ENCODE assay signal across 23 cellular contexts in genomic region chr10:19872504-19873271, GRCh38. TPM values are rescaled to one million over a fixed set of nuclear protein-coding genes. Genes with fewer than 3 reads are reported as not detected.
A peak's percentile ranks its signal among the peaks of the same experiment; 100 is the strongest.
DNase-seq lines count a peak whose midpoint lies in the region; ATAC-seq, FAIRE-seq and TF ChIP-seq lines count a peak whose summit lies in the region.
"Had no signal": no experiment of that assay in that cellular context is flagged by ENCODE, and none has a peak within 500 bp of the region (broad histone marks: within the 10 kb centered on the region; RNA-seq: fewer than 3 reads in every experiment).

No MANE protein-coding gene starts in this region.

- H3K79me1 ChIP-seq in H1 (ENCODE audit: low read depth, low read length), result no peaks in the 10 kb centered on the region; the same call in 1 of the 2 replicates

- WGBS in adrenal gland, 4 donors, result 53 to 66% (median 58%) methylated on average over 11 of the region's 11 CpGs
- 90% methylated on average over 11 of the region's 11 CpGs; no CpG with 5 or more reads in 1 of the 2 experiments for WGBS in H1 (ENCODE audit: extremely low coverage in 1 of 2, insufficient coverage in 1 of 2, insufficient read length in 1 of 2, insufficient replicate concordance in 2 of 2, low coverage in 1 of 2, low lambda C conversion rate in 2 of 2, missing lambda C conversion rate in 1 of 2), 2 experiments
- 79 to 83% methylated on average over 11 of the region's 11 CpGs for WGBS in lung, 2 donors

- no peak overlapping the region for H2BK5ac ChIP-seq in H1 (ENCODE audit: low read depth, low read length)

- H3K9me2 ChIP-seq in OCI-LY7 (ENCODE audit: insufficient read depth, low read length), result no peaks in the 10 kb centered on the region

- H2AFZ ChIP-seq in H1 (ENCODE audit: low read length) (no peak overlapping the region), OCI-LY7 (ENCODE audit: low read length) (no peak overlapping the region)
- H2AFZ ChIP-seq: GM23338 had no signal

- no TSS peak for BruUV-seq in OCI-LY7 (replicated peaks; lab: Mats Ljungman, UMichigan)

- H3K4me2 ChIP-seq in H1 (ENCODE audit: insufficient read depth in 1 of 2, low read depth in 2 of 2, low read length in 2 of 2) (no peak overlapping the region), skeletal muscle satellite cell (ENCODE audit: low read length) (peak overlapping the region; percentile 31), OCI-LY7 (ENCODE audit: low read length) (no peak overlapping the region)
- H3K4me2 ChIP-seq: GM23338, KMS-11 had no signal

- H4K91ac ChIP-seq in H1 (replicated peaks; ENCODE audit: insufficient read length, low read length), result no peak overlapping the region

- H3K27ac ChIP-seq in adrenal gland (peak overlapping the region; percentile 1 to 75 (median 57)), H1 (ENCODE audit: low read depth, low read length) (no peak overlapping the region), lung (ENCODE audit: low read depth in 1 of 2, low read length in 1 of 2) (no peak overlapping the region), OCI-LY7 (ENCODE audit: low read depth, low read length, poor library complexity, severe bottlenecking) (no peak overlapping the region)
- H3K27ac ChIP-seq: KMS-11, SJCRH30 had no signal

- H3K9ac ChIP-seq in H1 (replicated peaks in 1 of 4; ENCODE audit: extremely low read depth in 1 of 4, low read depth in 3 of 4, low read length in 3 of 4), result no peak overlapping the region
- no peak overlapping the region for H3K9ac ChIP-seq in skeletal muscle satellite cell (ENCODE audit: low read depth, low read length)
- H3K9ac ChIP-seq: KMS-11 had no signal

- TF ChIP-seq POLR2A in adrenal gland (IDR thresholded peaks at IDR 0.05) (no peak), H1 (IDR thresholded peaks at IDR 0.05; ENCODE audit: control extremely low read depth in 1 of 2, low read depth in 2 of 2, low read length in 2 of 2) (no peak)

- H3K23ac ChIP-seq in H1 (ENCODE audit: insufficient read length), result no peak overlapping the region

- H3K56ac ChIP-seq in H1 (replicated peaks; ENCODE audit: insufficient read length, low read depth, low read length), result no peak overlapping the region

- no peak overlapping the region for H3K14ac ChIP-seq in H1 (ENCODE audit: insufficient read length)

- no peak overlapping the region for H3K4me3 ChIP-seq in adrenal gland
- H3K4me3 ChIP-seq in H1 (ENCODE audit: extremely low read depth in 1 of 4, insufficient read depth in 2 of 4, low read depth in 3 of 4, low read length in 4 of 4), result no peak overlapping the region
- H3K4me3 ChIP-seq in lung, result no peak overlapping the region
- H3K4me3 ChIP-seq in skeletal muscle satellite cell (ENCODE audit: low read length), result no peak overlapping the region
- no peak overlapping the region for H3K4me3 ChIP-seq in OCI-LY7 (ENCODE audit: low read depth, low read length, poor library complexity, severe bottlenecking)
- H3K4me3 ChIP-seq: GM23338, SJCRH30 had no signal

- CTCF ChIA-PET in H1 (lab: Charles Lee; ENCODE audit: partially characterized antibody), result interaction anchor here (0.6 to 1.4 kb wide), 2 partner anchors 13 to 15 kb away, joined by 3 to 4 read pairs; no protein-coding TSS in a partner anchor
- CTCF ChIA-PET in OCI-LY7 (lab: Charles Lee; ENCODE audit: unreplicated experiment), result no interaction called here

- FAIRE-seq in H1 (lab: Jason Lieb, UNC), result peak; percentile 7
- FAIRE-seq: GM12892 had no signal

- no peak overlapping the region for H2BK12ac ChIP-seq in H1 (ENCODE audit: low read depth, low read length)

- no peak overlapping the region for H4K5ac ChIP-seq in H1 (ENCODE audit: insufficient read length, low read depth, low read length)

- H3K4me1 ChIP-seq in adrenal gland (replicated peaks in 1 of 2) (peaks cover 17 to 21% of the 10 kb centered on the region in 2 donors), H1 (replicated peaks in 1 of 4; ENCODE audit: control insufficient read depth in 3 of 4, insufficient read depth in 4 of 4, low read length in 3 of 4) (no peaks in the 10 kb centered on the region), lung (ENCODE audit: control insufficient read depth in 2 of 2, insufficient read depth in 2 of 2, low read length in 2 of 2) (peaks cover 2 to 9% of the 10 kb centered on the region in 2 donors), skeletal muscle satellite cell (ENCODE audit: control insufficient read depth, insufficient read depth, low read length) (no peaks in the 10 kb centered on the region), OCI-LY7 (ENCODE audit: insufficient read depth, low read length, poor library complexity, severe bottlenecking) (no peaks in the 10 kb centered on the region)

- intact Hi-C loops in adrenal gland (cut with DNase I), result no loop called here
- intact Hi-C loops in OCI-LY7 (cut with micrococcal nuclease; ENCODE audit: unreplicated experiment), result no loop called here

- POLR2A ChIA-PET in H1 (lab: Charles Lee; ENCODE audit: partially characterized antibody) (no interaction called here), OCI-LY7 (lab: Charles Lee) (interaction anchor here (0.6 kb wide), 1 partner anchor 441 kb away, joined by 6 read pairs; no protein-coding TSS in a partner anchor)

- no peaks in the 10 kb centered on the region for H3K27me3 ChIP-seq in adrenal gland
- no peaks in the 10 kb centered on the region for H3K27me3 ChIP-seq in H1 (replicated peaks in 1 of 4; ENCODE audit: control insufficient read depth in 3 of 4, extremely low read depth in 1 of 4, insufficient read depth in 3 of 4, low read length in 3 of 4)
- no peaks in the 10 kb centered on the region for H3K27me3 ChIP-seq in lung (ENCODE audit: control insufficient read depth, insufficient read depth)
- H3K27me3 ChIP-seq in skeletal muscle satellite cell (ENCODE audit: control insufficient read depth, insufficient read depth, low read length), result no peaks in the 10 kb centered on the region
- H3K27me3 ChIP-seq: SJCRH30 had no signal

- no peak for TF ChIP-seq RAD21 in H1 (IDR thresholded peaks at IDR 0.05 in 1 of 2, conservative IDR thresholded peaks at IDR 0.05 in 1 of 2; ENCODE audit: low read depth in 2 of 2, low read length in 2 of 2)

- no peak for TF ChIP-seq CTCF in adrenal gland (IDR thresholded peaks at IDR 0.05)
- TF ChIP-seq CTCF in H1 (IDR thresholded peaks at IDR 0.05; ENCODE audit: control extremely low read depth in 1 of 3, insufficient read depth in 1 of 3, low read depth in 1 of 3, low read length in 3 of 3), result no peak
- no peak for TF ChIP-seq CTCF in lung (IDR thresholded peaks at IDR 0.05; ENCODE audit: control extremely low read depth, extremely low read depth)
- TF ChIP-seq CTCF in OCI-LY7 (conservative IDR thresholded peaks at IDR 0.05; ENCODE audit: low read length), result no peak

- TF ChIP-seq EP300 in H1 (IDR thresholded peaks at IDR 0.05; ENCODE audit: borderline replicate concordance in 1 of 2, low read depth in 2 of 2, low read length in 2 of 2), result no peak

- no peak overlapping the region for H2AK5ac ChIP-seq in H1 (ENCODE audit: low read depth, low read length)

- H3K9me3 ChIP-seq in adrenal gland (replicated peaks in 1 of 3), result no peaks in the 10 kb centered on the region
- no peaks in the 10 kb centered on the region; a peak in 1 of 4 replicates for H3K9me3 ChIP-seq in H1 (ENCODE audit: insufficient read depth in 2 of 2, low read depth in 1 of 2, low read length in 1 of 2)
- H3K9me3 ChIP-seq in lung (ENCODE audit: control insufficient read depth in 2 of 2, insufficient read depth in 1 of 2, low read length in 1 of 2), result no peaks in the 10 kb centered on the region
- H3K9me3 ChIP-seq in skeletal muscle satellite cell (replicated peaks; ENCODE audit: low read length), result no peaks in the 10 kb centered on the region
- no peaks in the 10 kb centered on the region for H3K9me3 ChIP-seq in OCI-LY7 (ENCODE audit: low read length)
- H3K9me3 ChIP-seq: SJCRH30 had no signal

- ATAC-seq in lung (ENCODE audit: insufficient read depth, low FRiP score) (peak; percentile 8), HG02885 (IDR thresholded peaks at IDR 0.05; ENCODE audit: poor library complexity, unreplicated experiment) (no peak), esophagus mucosa (no peak)
- ATAC-seq: GM23338 had no signal

- H3K36me3 ChIP-seq in adrenal gland (replicated peaks in 1 of 2), result no peaks in the 10 kb centered on the region
- no peaks in the 10 kb centered on the region for H3K36me3 ChIP-seq in H1 (ENCODE audit: control insufficient read depth in 2 of 4, insufficient read depth in 4 of 4, low read length in 3 of 4)
- H3K36me3 ChIP-seq in lung (ENCODE audit: control insufficient read depth in 2 of 2, insufficient read depth in 2 of 2, low read length in 2 of 2), result no peaks in the 10 kb centered on the region
- H3K36me3 ChIP-seq in skeletal muscle satellite cell (ENCODE audit: insufficient read depth, low read length), result no peaks in the 10 kb centered on the region
- no peaks in the 10 kb centered on the region for H3K36me3 ChIP-seq in OCI-LY7 (ENCODE audit: insufficient read depth, low read length)
- H3K36me3 ChIP-seq: SJCRH30 had no signal

- H4K20me1 ChIP-seq in H1 (replicated peaks in 1 of 2; ENCODE audit: control insufficient read depth in 1 of 2, insufficient read depth in 2 of 2, low read length in 2 of 2) (peaks cover 0 to 3% of the 10 kb centered on the region in 2 experiments), OCI-LY7 (ENCODE audit: insufficient read depth, low read length) (no peaks in the 10 kb centered on the region)

- H2BK120ac ChIP-seq in H1 (replicated peaks; ENCODE audit: low read depth, low read length), result no peak overlapping the region

- no peak overlapping the region for H2BK15ac ChIP-seq in H1 (ENCODE audit: low read length)

- peaks cover 0 to 52% of the 10 kb centered on the region in 2 experiments; a peak in 3 of 4 replicates for H3K79me2 ChIP-seq in H1 (ENCODE audit: control insufficient read depth in 1 of 2, insufficient read depth in 2 of 2, low read length in 2 of 2)
- H3K79me2 ChIP-seq in OCI-LY7 (ENCODE audit: insufficient read depth, low read depth, low read length), result no peaks in the 10 kb centered on the region

- no peak overlapping the region for H3K4ac ChIP-seq in H1 (replicated peaks; ENCODE audit: insufficient read length, low read depth, low read length)

- H3K18ac ChIP-seq in H1 (ENCODE audit: extremely low read depth, low read length), result no peak overlapping the region

- H2BK20ac ChIP-seq in H1 (ENCODE audit: low read length), result no peak overlapping the region

- DNase-seq in adrenal gland (peak in 2 of 7 donors; percentile 27 to 52), H1 (ENCODE audit: low read depth in 1 of 2, low spot score in 2 of 2) (no peak), lung (ENCODE audit: low spot score) (no peak), NCI-H187 (lab: John Stamatoyannopoulos, UW) (no peak), OCI-LY7 (ENCODE audit: low spot score) (no peak)
- DNase-seq: ACHN; C1 segment of cervical spinal cord; CD8-positive, alpha-beta memory T cell; DMS53; EL; MV-4-11; NCI-H187 treated with DMSO at 0.1 percent for 48 hours; NCI-H226; NCI-H524; NCI-H82; RPMI8226; SJCRH30 had no signal

- no peak overlapping the region for H4K8ac ChIP-seq in H1 (ENCODE audit: extremely low read depth, insufficient read depth, low read length)

- H3K23me2 ChIP-seq in H1 (ENCODE audit: low read depth, low read length), result no peaks in the 10 kb centered on the region; the same call in 1 of the 2 replicates

RNA-seq across cellular contexts. Expression of gene PLXDC2, which starts 56.5 kb away (rescaled TPM):
- total RNA-seq in adrenal gland, result 100 to 1,000 TPM in 4 of 8 donors, 10 to 100 TPM in 4; 31.7 to 127 (median 96.1) TPM
- 10 to 100 TPM; 12.1 to 20.3 (median 19.6) TPM for polyA plus RNA-seq in adrenal gland
- 40.1 and 40.5 TPM in 2 replicates for total RNA-seq in H1 (2021; fragmentation: NEBNext Ultra II Directional; extraction: Animal tissue kit (Norgen Biotek cat#: 25700))
- polyA plus RNA-seq in H1 (2011; rRNA removed), result 11.3 and 23.0 TPM in 2 replicates
- polyA plus RNA-seq in H1 (2011; cell fraction: cytosol; rRNA removed), result 16.4 TPM
- 24.7 TPM for polyA plus RNA-seq in H1 (2011; cell fraction: nucleus; rRNA removed)
- 16.7 to 24.1 TPM (median 19.4 TPM) in 4 replicates for polyA plus RNA-seq in H1 (2012, experiment 1 of 2)
- polyA plus RNA-seq in H1 (2012, experiment 2 of 2), result 3.3 TPM
- 38.8 TPM for polyA plus RNA-seq in H1 (2013, experiment 1 of 2)
- 39.9 TPM for polyA plus RNA-seq in H1 (2013, experiment 2 of 2)
- 60.9 and 99.3 TPM in 2 replicates for polyA minus RNA-seq in H1 (2011; rRNA and poly(A)+ RNA removed)
- 22.5 TPM for polyA minus RNA-seq in H1 (2011; cell fraction: cytosol; rRNA and poly(A)+ RNA removed)
- polyA minus RNA-seq in H1 (2011; cell fraction: nucleus; rRNA and poly(A)+ RNA removed), result 80.5 TPM
- total RNA-seq in lung, result 10 to 100 TPM; 61.9 to 99.6 TPM
- polyA plus RNA-seq in lung, result 10 to 100 TPM; 11.8 to 19.6 TPM
- total RNA-seq in skeletal muscle satellite cell (2012; rRNA removed), result 0.25 and 2.0 TPM in 2 replicates
- total RNA-seq in esophagus mucosa, result 24.3 TPM
- total RNA-seq in OCI-LY7 (2014; rRNA removed; shearing (Covaris generic)), result not detected in 2 replicates
- total RNA-seq in OCI-LY7 (2022), result not detected in 2 replicates

Comparison
In these comparisons a context has a peak if more than half of its experiments do, and no peak if none do; other contexts are left out.
1. H3K27ac ChIP-seq: peak in adrenal gland (5 of 5); none in H1 (single experiment), lung (0 of 2) and OCI-LY7 (single experiment).
2. RNA of gene PLXDC2, which starts 56.5 kb away (total RNA-seq): 31.7 to 127 TPM in adrenal gland, 61.9 to 99.6 TPM in lung, 40.1 to 40.5 TPM in H1 and 24.3 TPM in esophagus mucosa (single experiment); not detected in OCI-LY7; every median in the first group is over 10 times any median in the second.